Comparison of ENCODE assay signal across 16 cellular contexts in genomic region chr13:107422421-107422820, GRCh38.
"Had no signal": no experiment of that assay in that cellular context is flagged by ENCODE, and none has a peak within 500 bp of the region (broad histone marks: within the 10 kb centered on the region; RNA-seq: fewer than 3 reads in every experiment).

No MANE protein-coding gene starts in this region.

- DNase-seq: activated CD4-positive, CD25-positive, alpha-beta regulatory T cell treated with anti-CD3 and anti-CD28 coated beads, Interleukin-2, amount 50 U/mL, for 72 hours; activated effector memory CD4-positive, alpha-beta T cell treated with Interleukin-2 at 50 U/mL for 16 hours; activated T-cell treated with anti-CD3 and anti-CD28 coated beads, Interleukin-2, amount 50 U/mL, for 4 hours; effector memory CD8-positive, alpha-beta T cell; heart right ventricle; left colon; lower lobe of right lung; pancreas; sigmoid colon; spleen had no signal

- H3K36me3 ChIP-seq: gastroesophageal sphincter, heart right ventricle, lower lobe of right lung, pancreas, sigmoid colon, spleen had no signal

- H3K9me3 ChIP-seq: lower lobe of right lung, pancreas, sigmoid colon had no signal

- H3K27me3 ChIP-seq: gastroesophageal sphincter, heart right ventricle, pancreas, spleen had no signal

- H3K4me3 ChIP-seq: gastroesophageal sphincter, heart right ventricle, lower lobe of right lung, pancreas, sigmoid colon, spleen had no signal

- H3K4me1 ChIP-seq: gastroesophageal sphincter, lower lobe of right lung, pancreas, sigmoid colon, spleen had no signal

- H3K4me1 Mint-ChIP-seq: mesothelial cell of epicardium had no signal

- H3K27ac ChIP-seq: gastroesophageal sphincter, heart right ventricle, lower lobe of right lung, pancreas, sigmoid colon, spleen had no signal

- ATAC-seq: activated T-cell treated with anti-CD3 and anti-CD28 coated beads, Interleukin-2, amount 50 U/mL, for 4 hours; effector memory CD8-positive, alpha-beta T cell; gastroesophageal sphincter; heart right ventricle; left colon; lower lobe of right lung; pancreas had no signal

- H3K27ac Mint-ChIP-seq: activated naive CD8-positive, alpha-beta T cell; effector memory CD8-positive, alpha-beta T cell; mesothelial cell of epicardium; stimulated activated naive CD8-positive, alpha-beta T cell treated with anti-CD3 and anti-CD28 coated beads, Interleukin-15, Interleukin-2, amounts not matched to agents 100 ng/mL and 50 ng/mL, for 24 hours; T-helper 2 cell treated with Interferon-gamma antibody and Interleukin-4, amounts not matched to agents 5 μg/mL and 100 μg/mL, for 36 hours; type B pancreatic cell had no signal

- H3K36me3 Mint-ChIP-seq: activated naive CD8-positive, alpha-beta T cell; mesothelial cell of epicardium; type B pancreatic cell had no signal

- H3K27me3 Mint-ChIP-seq: activated naive CD8-positive, alpha-beta T cell; effector memory CD8-positive, alpha-beta T cell; stimulated activated naive CD8-positive, alpha-beta T cell treated with anti-CD3 and anti-CD28 coated beads, Interleukin-15, Interleukin-2, amounts not matched to agents 100 ng/mL and 50 ng/mL, for 24 hours; type B pancreatic cell had no signal

- H3K4me3 Mint-ChIP-seq: activated naive CD8-positive, alpha-beta T cell; activated T-cell treated with anti-CD3 and anti-CD28 coated beads, Interleukin-2, amount 50 U/mL, for 4 hours; effector memory CD8-positive, alpha-beta T cell; mesothelial cell of epicardium; stimulated activated naive CD8-positive, alpha-beta T cell treated with anti-CD3 and anti-CD28 coated beads, Interleukin-15, Interleukin-2, amounts not matched to agents 100 ng/mL and 50 ng/mL, for 24 hours; T-helper 2 cell treated with Interferon-gamma antibody and Interleukin-4, amounts not matched to agents 5 μg/mL and 100 μg/mL, for 36 hours; type B pancreatic cell had no signal
